In genomic region chr13:33025220-33025744, GRCh38 we compare ENCODE assay signal across 29 cellular contexts. TPM values are rescaled to one million over a fixed set of nuclear protein-coding genes. Genes with fewer than 3 reads are reported as not detected.
"Had no signal": no experiment of that assay in that cellular context is flagged by ENCODE, and none has a peak within 500 bp of the region (broad histone marks: within the 10 kb centered on the region; RNA-seq: fewer than 3 reads in every experiment).

No MANE protein-coding gene starts in this region.

- H3K9me3 Mint-ChIP-seq: stimulated activated naive CD8-positive, alpha-beta T cell treated with anti-CD3 and anti-CD28 coated beads, Interleukin-15, amount 100 ng/mL, for 72 hours had no signal

- H3K4me3 Mint-ChIP-seq: natural killer cell; stimulated activated naive CD8-positive, alpha-beta T cell treated with anti-CD3 and anti-CD28 coated beads, Interleukin-15, amount 100 ng/mL, for 72 hours had no signal

- H3K36me3 Mint-ChIP-seq: natural killer cell had no signal

- H3K27ac Mint-ChIP-seq: natural killer cell; progenitor cell of endocrine pancreas; stimulated activated naive CD8-positive, alpha-beta T cell treated with anti-CD3 and anti-CD28 coated beads, Interleukin-15, amount 100 ng/mL, for 72 hours had no signal

- ATAC-seq: heart right ventricle; left ventricle myocardium superior; lower lobe of right lung; natural killer cell; pancreas; sciatic nerve; stimulated activated naive CD8-positive, alpha-beta T cell treated with anti-CD3 and anti-CD28 coated beads, Interleukin-15, amount 100 ng/mL, for 72 hours; upper lobe of right lung had no signal

- H3K27me3 ChIP-seq: esophagus squamous epithelium, heart right ventricle, pancreas, suprapubic skin, transverse colon, upper lobe of right lung, uterus had no signal

- H3K4me1 Mint-ChIP-seq: natural killer cell; stimulated activated naive CD8-positive, alpha-beta T cell treated with anti-CD3 and anti-CD28 coated beads, Interleukin-15, amount 100 ng/mL, for 72 hours had no signal

- H3K4me1 ChIP-seq: esophagus squamous epithelium, lower lobe of right lung, pancreas, suprapubic skin, transverse colon, upper lobe of right lung, uterus had no signal

- H3K27ac ChIP-seq: coronary artery, esophagus squamous epithelium, heart right ventricle, lower lobe of right lung, pancreas, suprapubic skin, transverse colon, upper lobe of right lung, uterus had no signal

- H3K9me3 ChIP-seq: esophagus squamous epithelium, heart right ventricle, lower lobe of right lung, pancreas, suprapubic skin, transverse colon, upper lobe of right lung, uterus had no signal

- H3K4me3 ChIP-seq: coronary artery, esophagus squamous epithelium, heart right ventricle, lower lobe of right lung, pancreas, smooth muscle cell, suprapubic skin, transverse colon, upper lobe of right lung, uterus had no signal

- H3K4me2 ChIP-seq: smooth muscle cell had no signal

- H3K36me3 ChIP-seq: esophagus squamous epithelium, heart right ventricle, lower lobe of right lung, pancreas, suprapubic skin, transverse colon, upper lobe of right lung, uterus had no signal

- FAIRE-seq: endometrium, keratinocyte, pancreas had no signal

- DNase-seq: dermis blood vessel endothelial cell; effector memory CD4-positive, alpha-beta T cell; erythroblast; esophagus squamous epithelium; foreskin melanocyte; glutamatergic neuron; heart right ventricle; hippocampal formation; left ventricle myocardium superior; lower lobe of right lung; natural killer cell; occipital lobe; pancreas; stimulated activated CD4-positive, alpha-beta T cell treated with anti-CD3 and anti-CD28 coated beads, Interleukin-12 subunit alpha, Interleukin-12 subunit beta, amount 100 ng/mL, for 4 hours; stimulated activated CD4-positive, alpha-beta T cell treated with anti-CD3 and anti-CD28 coated beads, Interleukin-1b, Interleukin-23, amount 100 ng/mL, for 48 hours; stimulated activated CD4-positive, alpha-beta T cell treated with anti-CD3 and anti-CD28 coated beads, Interleukin-4, amount 100 ng/mL, for 1 hour; stimulated activated CD8-positive, alpha-beta memory T cell treated with anti-CD3 and anti-CD28 coated beads, Interleukin-4, amount 100 ng/mL, for 48 hours; stimulated activated naive CD4-positive, alpha-beta T cell; stimulated activated naive CD8-positive, alpha-beta T cell treated with anti-CD3 and anti-CD28 coated beads, Interleukin-15, amount 100 ng/mL, for 72 hours; transverse colon; upper lobe of right lung; uterus had no signal

RNA-seq across cellular contexts. Expression of gene KL, which starts 9.1 kb away (rescaled TPM):
- total RNA-seq: natural killer cell had no signal
- polyA plus RNA-seq: keratinocyte, smooth muscle cell had no signal
